ENCODE assay signal across 34 cellular contexts in the genomic region with DNA sequence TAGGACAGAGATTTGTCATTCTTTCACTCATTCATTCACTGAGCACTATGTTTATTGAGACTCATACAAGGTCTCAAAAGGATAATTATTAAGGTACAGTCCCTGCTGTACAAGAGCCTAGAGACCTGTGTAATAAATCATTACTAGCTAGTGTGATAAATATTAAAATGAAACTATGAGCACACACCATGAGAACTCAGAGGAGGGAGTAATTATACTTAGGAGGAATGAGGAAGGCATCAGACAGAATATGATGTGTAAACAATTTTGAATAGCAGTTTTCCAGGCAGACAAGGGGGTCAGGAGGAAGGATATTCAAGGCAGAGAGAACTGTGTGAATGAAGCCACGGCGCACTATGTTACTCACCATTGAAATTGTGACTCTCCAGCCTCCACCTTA.
"Had no signal": no experiment of that assay in that cellular context is flagged by ENCODE, and none has a peak within 500 bp of the region (broad histone marks: within the 10 kb centered on the region; RNA-seq: fewer than 3 reads in every experiment).

No MANE protein-coding gene starts in this region.

- FAIRE-seq: astrocyte, bronchial epithelial cell, TTC549 had no signal

- H3K27me3 ChIP-seq: adrenal gland, cardiac muscle cell had no signal

- H3K27ac ChIP-seq: adrenal gland, cardiac muscle cell, VCaP had no signal

- H3K36me3 ChIP-seq: adrenal gland, cardiac muscle cell had no signal

- H3K9me3 ChIP-seq: adrenal gland had no signal

- H3K4me1 ChIP-seq: adrenal gland had no signal

- ATAC-seq: activated CD8-positive, alpha-beta T cell treated with anti-CD3 and anti-CD28 coated beads for 36 hours; activated naive CD4-positive, alpha-beta T cell treated with anti-CD3 and anti-CD28 coated beads, Interleukin-2, amount 50 U/mL, for 72 hours; activated T-cell treated with anti-CD3 and anti-CD28 coated beads, Interleukin-2, amount 50 U/mL, for 4 hours; activated T-cell treated with anti-CD3 and anti-CD28 coated beads, Interleukin-2, amount 50 U/mL, for 72 hours; activated T-helper 17 cell treated with anti-CD3 and anti-CD28 coated beads, Interleukin-2, amount 50 U/mL, for 72 hours had no signal

- H3K4me3 ChIP-seq: adrenal gland, cardiac muscle cell had no signal

- DNase-seq: activated B cell treated with CpG ODN at 0.5 μM for 24 hours; activated CD4-positive, alpha-beta memory T cell treated with anti-CD3 and anti-CD28 coated beads for 36 hours; activated CD4-positive, alpha-beta T cell treated with anti-CD3 and anti-CD28 coated beads for 4 hours; activated CD4-positive, alpha-beta T cell treated with anti-CD3 and anti-CD28 coated beads, Interleukin-2, amount 10 ng/mL, durations not matched to agents 24 days and 14 days; activated CD4-positive, alpha-beta T cell treated with anti-CD3 and anti-CD28 coated beads, Interleukin-2, amount 50 U/mL, for 1 hour; activated CD4-positive, alpha-beta T cell treated with anti-CD3 and anti-CD28 coated beads, Interleukin-2, amount 50 U/mL, for 4 hours; activated CD4-positive, CD25-positive, alpha-beta regulatory T cell treated with anti-CD3 and anti-CD28 coated beads, Interleukin-2, amount 50 U/mL, for 72 hours; activated CD8-positive, alpha-beta memory T cell treated with anti-CD3 and anti-CD28 coated beads, Interleukin-2, amount 50 U/mL, for 4 hours; activated CD8-positive, alpha-beta T cell treated with anti-CD3 and anti-CD28 coated beads for 36 hours; activated effector memory CD4-positive, alpha-beta T cell treated with anti-CD3 and anti-CD28 coated beads, Interleukin-2, amount 50 U/mL, for 16 hours; activated gamma-delta T cell treated with Interleukin-2 at 50 U/mL for 16 hours; activated naive CD4-positive, alpha-beta T cell; activated naive CD4-positive, alpha-beta T cell treated with anti-CD3 and anti-CD28 coated beads for 36 hours; activated naive CD4-positive, alpha-beta T cell treated with anti-CD3 and anti-CD28 coated beads, Interleukin-2, amount 50 U/mL, for 16 hours; activated naive CD8-positive, alpha-beta T cell treated with anti-CD3 and anti-CD28 coated beads for 36 hours; activated T-cell treated with anti-CD3 and anti-CD28 coated beads for 4 hours; activated T-cell treated with anti-CD3 and anti-CD28 coated beads, Interleukin-2, amount 50 U/mL, for 1 hour; activated T-cell treated with anti-CD3 and anti-CD28 coated beads, Interleukin-2, amount 50 U/mL, for 4 hours; activated T-cell treated with anti-CD3 and anti-CD28 coated beads, Interleukin-2, amount 50 U/mL, for 72 hours; adrenal gland; amniotic stem cell; aorta; caudate nucleus; cerebellar nuclear complex; T-helper 1 cell; T-helper 2 cell; T-helper 9 cell had no signal
